1 cellular context compared by ENCODE assay signal in genomic region chr11:60852639-60853468, GRCh38.
TF ChIP-seq lines count a peak whose summit lies in the region.

No MANE protein-coding gene starts in this region.

TF ChIP-seq in WTC11, 78 proteins besides CTCF, POLR2A, EP300 and RAD21 (continued from another document):
- TF ChIP-seq AFF4 (CRISPR knock-in tag; IDR thresholded peaks at IDR 0.05; ENCODE audit: borderline replicate concordance) (no peak), PRDM15 (CRISPR knock-in tag; IDR thresholded peaks at IDR 0.05) (peak; percentile 47; the same call in 1 of the 2 replicates), SOX15 (CRISPR knock-in tag; IDR thresholded peaks at IDR 0.05) (no peak), ZNF232 (CRISPR knock-in tag; IDR thresholded peaks at IDR 0.05) (0 out of 2 replicates have a peak, but pooled peaks have one; percentile 59), PREB (CRISPR knock-in tag; IDR thresholded peaks at IDR 0.05; ENCODE audit: borderline replicate concordance) (no peak), ZNF121 (CRISPR knock-in tag; IDR thresholded peaks at IDR 0.05) (no peak), NR2C2 (CRISPR knock-in tag; IDR thresholded peaks at IDR 0.05) (no peak), RORB (CRISPR knock-in tag; IDR thresholded peaks at IDR 0.05) (no peak)
